In genomic region chr20:40698281-40698680, GRCh38 we compare ENCODE assay signal across 8 cellular contexts.
"Had no signal": no experiment of that assay in that cellular context is flagged by ENCODE, and none has a peak within 500 bp of the region (broad histone marks: within the 10 kb centered on the region; RNA-seq: fewer than 3 reads in every experiment).

No MANE protein-coding gene starts in this region.

- DNase-seq: H9, HCEC 1CT, HFFc6, KBM-7 had no signal

- H3K4me3 ChIP-seq: GM23338 had no signal

- H3K4me2 ChIP-seq: GM23338 had no signal

- FAIRE-seq: H1, H54 had no signal

- H2AFZ ChIP-seq: GM23338 had no signal

- ATAC-seq: GM23338, HepG2 had no signal
